Comparison of ENCODE assay signal across 10 cellular contexts in genomic region chr14:24139272-24139934, GRCh38. TPM values are rescaled to one million over a fixed set of nuclear protein-coding genes. Genes with fewer than 3 reads are reported as not detected.
DNase-seq lines count a peak whose midpoint lies in the region; ATAC-seq, FAIRE-seq and TF ChIP-seq lines count a peak whose summit lies in the region.
"Had no signal": no experiment of that assay in that cellular context is flagged by ENCODE, and none has a peak within 500 bp of the region (broad histone marks: within the 10 kb centered on the region; RNA-seq: fewer than 3 reads in every experiment).

No MANE protein-coding gene starts in this region.

- H3K27ac ChIP-seq in A673 (ENCODE audit: low read depth, low read length, poor library complexity, severe bottlenecking) (no peak overlapping the region), small intestine (ENCODE audit: low read depth in 1 of 2, low read length in 1 of 2) (peak overlapping the region in 1 of 2 donors; percentile 5), caudate nucleus (ENCODE audit: low read depth, low read length) (no peak overlapping the region)
- H3K27ac ChIP-seq: HL-60, neutrophil had no signal

- 63 to 79% (median 64%) methylated on average over 9 of the region's 9 CpGs for WGBS in small intestine, 3 donors

- H3K27me3 ChIP-seq in A673 (replicated peaks; ENCODE audit: insufficient read depth, low read depth, low read length, poor library complexity) (no peaks in the 10 kb centered on the region), small intestine (ENCODE audit: control insufficient read depth in 2 of 2, insufficient read depth in 2 of 2, low read length in 2 of 2) (no peaks in the 10 kb centered on the region)
- H3K27me3 ChIP-seq: neutrophil had no signal

- FAIRE-seq in small intestine (lab: Jason Lieb, UNC), result no peak

- peak overlapping the region; percentile 97 for H3K4me3 Mint-ChIP-seq in activated CD4-positive, alpha-beta memory T cell treated with anti-CD3 and anti-CD28 coated beads for 36 hours

- H3K4me1 ChIP-seq in A673 (ENCODE audit: insufficient read depth, low read length, poor library complexity, severe bottlenecking) (peaks cover 13% of the 10 kb centered on the region), small intestine (ENCODE audit: control insufficient read depth in 2 of 2, insufficient read depth in 1 of 2, low read depth in 1 of 2, low read length in 1 of 2) (peaks cover 7 to 24% of the 10 kb centered on the region in 2 donors)

- no peak for DNase-seq in A673 (ENCODE audit: low spot score)
- DNase-seq in GM13976 (ENCODE audit: low spot score), result no peak
- DNase-seq in activated CD4-positive, alpha-beta memory T cell treated with anti-CD3 and anti-CD28 coated beads for 36 hours, result peak; percentile 62
- DNase-seq in kidney tubule cell (ENCODE audit: low spot score), result peak; percentile 38
- no peak for DNase-seq in small intestine
- no peak for DNase-seq in GF-D8 (lab: John Stamatoyannopoulos, UW)
- no peak for DNase-seq in caudate nucleus (lab: John Stamatoyannopoulos, UW)

- in situ Hi-C loops in GM13976 (cut with MboI; ENCODE audit: low sequenced_read_pairs, unreplicated experiment), result no loop called here

- no peak for ATAC-seq in GM19328 (IDR thresholded peaks at IDR 0.05; ENCODE audit: unreplicated experiment)

- CTCF ChIA-PET in A673 (lab: Charles Lee), result no interaction called here
- CTCF ChIA-PET in activated CD4-positive, alpha-beta memory T cell treated with anti-CD3 and anti-CD28 coated beads for 36 hours (lab: Charles Lee), result interaction anchor here (1.4 to 7.1 kb wide), 3 partner anchors 21 to 31 kb away, joined by 3 to 59 read pairs (median 5); partner anchors contain the start of gene IRF9

- intact Hi-C loops in A673 (cut with micrococcal nuclease; ENCODE audit: unreplicated experiment), result no loop called here
- intact Hi-C loops in activated CD4-positive, alpha-beta memory T cell treated with anti-CD3 and anti-CD28 coated beads for 36 hours (cut with micrococcal nuclease), result no loop called here

- no peak for TF ChIP-seq CTCF in A673 (conservative IDR thresholded peaks at IDR 0.05; ENCODE audit: low read depth, low read length)
- TF ChIP-seq CTCF in GM13976 (IDR thresholded peaks at IDR 0.05; ENCODE audit: borderline replicate concordance, control extremely low read depth, extremely low read depth, insufficient read depth, missing control alignments), result peak; percentile 9

- BruUV-seq in A673 (replicated peaks; lab: Mats Ljungman, UMichigan), result no TSS peak

- no peaks in the 10 kb centered on the region for H3K27me3 Mint-ChIP-seq in activated CD4-positive, alpha-beta memory T cell treated with anti-CD3 and anti-CD28 coated beads for 36 hours

- peaks cover 54% of the 10 kb centered on the region for H3K4me1 Mint-ChIP-seq in activated CD4-positive, alpha-beta memory T cell treated with anti-CD3 and anti-CD28 coated beads for 36 hours (ENCODE audit: low read depth)

- peaks cover 60% of the 10 kb centered on the region for H3K36me3 Mint-ChIP-seq in activated CD4-positive, alpha-beta memory T cell treated with anti-CD3 and anti-CD28 coated beads for 36 hours

- H3K9me3 ChIP-seq in A673 (ENCODE audit: low read depth, low read length, poor library complexity, severe bottlenecking) (no peaks in the 10 kb centered on the region), small intestine (ENCODE audit: control insufficient read depth, low read depth) (no peaks in the 10 kb centered on the region)
- H3K9me3 ChIP-seq: neutrophil had no signal

- H3K36me3 ChIP-seq in A673 (ENCODE audit: insufficient read depth, low read length, poor library complexity, severe bottlenecking) (peaks cover 35% of the 10 kb centered on the region), small intestine (ENCODE audit: control insufficient read depth in 2 of 2, insufficient read depth in 2 of 2, low read length in 2 of 2) (peaks cover 9 to 10% of the 10 kb centered on the region in 2 donors)

- POLR2A ChIA-PET in A673 (lab: Charles Lee; ENCODE audit: low non-redundant PET), result no interaction called here
- POLR2A ChIA-PET in activated CD4-positive, alpha-beta memory T cell treated with anti-CD3 and anti-CD28 coated beads for 36 hours (lab: Charles Lee), result interaction anchor here (1.1 to 4.9 kb wide), 5 partner anchors 21 to 56 kb away, joined by 3 to 73 read pairs (median 17); partner anchors contain the start of genes DCAF11, IRF9 and NRL

- peak overlapping the region; percentile 74 for H3K4me3 ChIP-seq in A673 (ENCODE audit: low read depth, low read length, poor library complexity, severe bottlenecking)
- H3K4me3 ChIP-seq in small intestine (ENCODE audit: low read depth in 1 of 2, low read length in 2 of 2), result peak overlapping the region in 1 of 2 donors; percentile 15

- no peaks in the 10 kb centered on the region for H3K9me3 Mint-ChIP-seq in activated CD4-positive, alpha-beta memory T cell treated with anti-CD3 and anti-CD28 coated beads for 36 hours

- peak overlapping the region; percentile 64 for H3K27ac Mint-ChIP-seq in activated CD4-positive, alpha-beta memory T cell treated with anti-CD3 and anti-CD28 coated beads for 36 hours

RNA-seq across cellular contexts. Expression of gene EMC9, which starts 2.0 kb away (rescaled TPM):
- total RNA-seq in A673 (2021), result 36.8 and 50.4 TPM in 2 replicates
- total RNA-seq in activated CD4-positive, alpha-beta memory T cell treated with anti-CD3 and anti-CD28 coated beads for 36 hours, result 10 to 100 TPM; 40.0 to 40.9 TPM
- polyA plus RNA-seq in small intestine, result 10 to 100 TPM; 34.2 to 74.7 (median 48.4) TPM

RNA-seq across cellular contexts. Expression of gene PSME1, which starts 3.4 kb away (rescaled TPM):
- 160 and 173 TPM in 2 replicates for total RNA-seq in A673 (2021)
- 100 to 1,000 TPM; 403 to 427 TPM for total RNA-seq in activated CD4-positive, alpha-beta memory T cell treated with anti-CD3 and anti-CD28 coated beads for 36 hours
- polyA plus RNA-seq in small intestine, result 100 to 1,000 TPM; 431 to 576 (median 503) TPM

RNA-seq across cellular contexts. Expression of gene PSME2, which starts 7.0 kb away (rescaled TPM):
- 171 and 172 TPM in 2 replicates for total RNA-seq in A673 (2021)
- 100 to 1,000 TPM; 404 to 411 TPM for total RNA-seq in activated CD4-positive, alpha-beta memory T cell treated with anti-CD3 and anti-CD28 coated beads for 36 hours
- 100 to 1,000 TPM; 597 to 997 (median 691) TPM for polyA plus RNA-seq in small intestine

RNA-seq across cellular contexts. Expression of gene RNF31, which starts 7.9 kb away (rescaled TPM):
- total RNA-seq in A673 (2021), result 59.9 and 62.1 TPM in 2 replicates
- 10 to 100 TPM; 75.5 to 80.4 TPM for total RNA-seq in activated CD4-positive, alpha-beta memory T cell treated with anti-CD3 and anti-CD28 coated beads for 36 hours
- polyA plus RNA-seq in small intestine, result 10 to 100 TPM; 41.4 to 83.0 (median 56.5) TPM

RNA-seq across cellular contexts. Expression of gene FITM1, which starts 8.9 kb away (rescaled TPM):
- 0.48 TPM in 1 of 2 replicates, not detected in the other for total RNA-seq in A673 (2021)
- under 1 TPM in 1 of 2 experiments, not detected in 1; 0.86 TPM for total RNA-seq in activated CD4-positive, alpha-beta memory T cell treated with anti-CD3 and anti-CD28 coated beads for 36 hours
- polyA plus RNA-seq in small intestine, result 1 to 10 TPM; 2.4 to 5.8 (median 5.1) TPM

Comparison
In these comparisons a context has a peak if more than half of its experiments do, and no peak if none do; other contexts are left out.
1. DNase-seq: peak in activated CD4-positive, alpha-beta memory T cell treated with anti-CD3 and anti-CD28 coated beads for 36 hours (single experiment) and kidney tubule cell (single experiment); none in A673 (single experiment), GM13976 (single experiment), small intestine (single experiment), GF-D8 (single experiment) and caudate nucleus (0 of 61).